ENCODE assay signal across 26 cellular contexts in genomic region chr14:53601409-53601808, GRCh38.
"Had no signal": no experiment of that assay in that cellular context is flagged by ENCODE, and none has a peak within 500 bp of the region (broad histone marks: within the 10 kb centered on the region; RNA-seq: fewer than 3 reads in every experiment).

No MANE protein-coding gene starts in this region.

- DNase-seq: activated CD4-positive, alpha-beta T cell treated with anti-CD3 and anti-CD28 coated beads for 1 hour; activated CD4-positive, alpha-beta T cell treated with anti-CD3 and anti-CD28 coated beads for 4 hours; activated CD4-positive, alpha-beta T cell treated with anti-CD3 and anti-CD28 coated beads, Interleukin-2, amount 10 ng/mL, durations not matched to agents 7 days and 5 days; activated CD4-positive, alpha-beta T cell treated with anti-CD3 and anti-CD28 coated beads, Interleukin-2, amount 50 U/mL, for 4 hours; activated CD8-positive, alpha-beta memory T cell treated with anti-CD3 and anti-CD28 coated beads for 24 hours; activated CD8-positive, alpha-beta T cell treated with anti-CD3 and anti-CD28 coated beads for 36 hours; activated gamma-delta T cell; activated naive CD4-positive, alpha-beta T cell; activated naive CD4-positive, alpha-beta T cell treated with anti-CD3 and anti-CD28 coated beads, Interleukin-2, amount 10 ng/mL, durations not matched to agents 7 days and 5 days; activated naive CD8-positive, alpha-beta T cell treated with anti-CD3 and anti-CD28 coated beads, Interleukin-2, amount 10 ng/mL, durations not matched to agents 7 days and 5 days; activated T-cell treated with anti-CD3 and anti-CD28 coated beads, Interleukin-2, amount 50 U/mL, for 48 hours; dorsolateral prefrontal cortex; effector memory CD4-positive, alpha-beta T cell; foreskin fibroblast; head of caudate nucleus; T-helper 2 cell had no signal

- H3K9me3 ChIP-seq: ascending aorta, breast epithelium had no signal

- H3K36me3 ChIP-seq: ascending aorta, breast epithelium had no signal

- ATAC-seq: activated CD8-positive, alpha-beta T cell treated with anti-CD3 and anti-CD28 coated beads for 36 hours; activated naive CD4-positive, alpha-beta T cell treated with anti-CD3 and anti-CD28 coated beads, Interleukin-2, amount 50 U/mL, for 72 hours had no signal

- H3K4me3 ChIP-seq: ascending aorta, breast epithelium, coronary artery, dorsolateral prefrontal cortex had no signal

- H3K4me3 Mint-ChIP-seq: activated CD4-positive, alpha-beta T cell treated with anti-CD3 and anti-CD28 coated beads, Interleukin-2, amount 10 ng/mL, durations not matched to agents 7 days and 5 days; activated CD8-positive, alpha-beta T cell treated with anti-CD3 and anti-CD28 coated beads for 36 hours; activated naive CD4-positive, alpha-beta T cell treated with anti-CD3 and anti-CD28 coated beads, Interleukin-2, amount 10 ng/mL, durations not matched to agents 7 days and 5 days; activated naive CD8-positive, alpha-beta T cell treated with anti-CD3 and anti-CD28 coated beads, Interleukin-2, amount 10 ng/mL, durations not matched to agents 7 days and 5 days; activated T-helper 1 cell treated with anti-CD3 and anti-CD28 coated beads, Interleukin-12 subunit alpha, Interleukin-12 subunit beta, Interleukin-2, Interleukin-4 antibody, amounts not matched to agents 30 ng/mL and 10 ng/mL and 1 ng/mL, durations not matched to agents 14 hours and 24 hours and 36 hours; brain; central memory CD8-positive, alpha-beta T cell; dendritic cell treated with granulocyte-macrophage colony-stimulating factor and Interleukin-4, amounts not matched to agents 40 ng/mL and 50 ng/mL, for 4 days had no signal

- H3K9me3 Mint-ChIP-seq: activated CD4-positive, alpha-beta T cell treated with anti-CD3 and anti-CD28 coated beads, Interleukin-2, amount 10 ng/mL, durations not matched to agents 7 days and 5 days; activated naive CD4-positive, alpha-beta T cell treated with anti-CD3 and anti-CD28 coated beads, Interleukin-2, amount 10 ng/mL, durations not matched to agents 7 days and 5 days; activated naive CD4-positive, alpha-beta T cell treated with anti-CD3 and anti-CD28 coated beads, Interleukin-2, amount 50 U/mL, for 72 hours; activated T-helper 1 cell treated with anti-CD3 and anti-CD28 coated beads, Interleukin-12 subunit alpha, Interleukin-12 subunit beta, Interleukin-2, Interleukin-4 antibody, amounts not matched to agents 30 ng/mL and 10 ng/mL and 1 ng/mL, durations not matched to agents 14 hours and 24 hours and 36 hours; activated T-helper 2 cell treated with anti-CD3 and anti-CD28 coated beads, Interferon-gamma antibody, Interleukin-2, Interleukin-4, amounts not matched to agents 10 μg/mL and 5 μg/mL and 100 μg/mL, durations not matched to agents 14 hours and 24 hours and 36 hours; brain; dendritic cell treated with granulocyte-macrophage colony-stimulating factor and Interleukin-4, amounts not matched to agents 40 ng/mL and 50 ng/mL, for 4 days had no signal

- H3K36me3 Mint-ChIP-seq: activated naive CD4-positive, alpha-beta T cell treated with anti-CD3 and anti-CD28 coated beads, Interleukin-2, amount 10 ng/mL, durations not matched to agents 7 days and 5 days; activated naive CD4-positive, alpha-beta T cell treated with anti-CD3 and anti-CD28 coated beads, Interleukin-2, amount 50 U/mL, for 72 hours; activated naive CD8-positive, alpha-beta T cell treated with anti-CD3 and anti-CD28 coated beads, Interleukin-2, amount 10 ng/mL, durations not matched to agents 7 days and 5 days; brain had no signal

- H3K4me1 ChIP-seq: ascending aorta, breast epithelium had no signal

- H3K27ac Mint-ChIP-seq: activated CD4-positive, alpha-beta T cell treated with anti-CD3 and anti-CD28 coated beads, Interleukin-2, amount 10 ng/mL, durations not matched to agents 7 days and 5 days; activated CD8-positive, alpha-beta T cell treated with anti-CD3 and anti-CD28 coated beads for 36 hours; activated naive CD4-positive, alpha-beta T cell treated with anti-CD3 and anti-CD28 coated beads, Interleukin-2, amount 10 ng/mL, durations not matched to agents 7 days and 5 days; activated naive CD4-positive, alpha-beta T cell treated with anti-CD3 and anti-CD28 coated beads, Interleukin-2, amount 50 U/mL, for 72 hours; activated naive CD8-positive, alpha-beta T cell treated with anti-CD3 and anti-CD28 coated beads, Interleukin-2, amount 10 ng/mL, durations not matched to agents 7 days and 5 days; activated T-helper 1 cell treated with anti-CD3 and anti-CD28 coated beads, Interleukin-12 subunit alpha, Interleukin-12 subunit beta, Interleukin-2, Interleukin-4 antibody, amounts not matched to agents 30 ng/mL and 10 ng/mL and 1 ng/mL, durations not matched to agents 14 hours and 24 hours and 36 hours; activated T-helper 2 cell treated with anti-CD3 and anti-CD28 coated beads, Interferon-gamma antibody, Interleukin-2, Interleukin-4, amounts not matched to agents 10 μg/mL and 5 μg/mL and 100 μg/mL, durations not matched to agents 14 hours and 24 hours and 36 hours; brain; dendritic cell treated with granulocyte-macrophage colony-stimulating factor and Interleukin-4, amounts not matched to agents 40 ng/mL and 50 ng/mL, for 4 days had no signal

- H3K4me1 Mint-ChIP-seq: activated CD4-positive, alpha-beta T cell treated with anti-CD3 and anti-CD28 coated beads, Interleukin-2, amount 10 ng/mL, durations not matched to agents 7 days and 5 days; activated naive CD4-positive, alpha-beta T cell treated with anti-CD3 and anti-CD28 coated beads, Interleukin-2, amount 10 ng/mL, durations not matched to agents 7 days and 5 days; activated naive CD8-positive, alpha-beta T cell treated with anti-CD3 and anti-CD28 coated beads, Interleukin-2, amount 10 ng/mL, durations not matched to agents 7 days and 5 days; central memory CD8-positive, alpha-beta T cell had no signal

- H3K27ac ChIP-seq: ascending aorta, breast epithelium, coronary artery, dorsolateral prefrontal cortex, epithelial cell of prostate had no signal

- H3K27me3 Mint-ChIP-seq: activated CD4-positive, alpha-beta T cell treated with anti-CD3 and anti-CD28 coated beads, Interleukin-2, amount 10 ng/mL, durations not matched to agents 7 days and 5 days; activated CD8-positive, alpha-beta T cell treated with anti-CD3 and anti-CD28 coated beads for 36 hours; activated naive CD4-positive, alpha-beta T cell treated with anti-CD3 and anti-CD28 coated beads, Interleukin-2, amount 10 ng/mL, durations not matched to agents 7 days and 5 days; brain; central memory CD8-positive, alpha-beta T cell; dendritic cell treated with granulocyte-macrophage colony-stimulating factor and Interleukin-4, amounts not matched to agents 40 ng/mL and 50 ng/mL, for 4 days had no signal

- H3K27me3 ChIP-seq: ascending aorta, breast epithelium, dorsolateral prefrontal cortex had no signal
